8 cellular contexts compared by ENCODE assay signal in genomic region chr17:20009052-20009301, GRCh38. TPM values are rescaled to one million over a fixed set of nuclear protein-coding genes. Genes with fewer than 3 reads are reported as not detected.
A peak's percentile ranks its signal among the peaks of the same experiment; 100 is the strongest.
DNase-seq lines count a peak whose midpoint lies in the region; ATAC-seq and TF ChIP-seq lines count a peak whose summit lies in the region.

No MANE protein-coding gene starts in this region.

- H3K4me1 Mint-ChIP-seq in CD4-positive, CD25-positive, alpha-beta regulatory T cell, result peaks cover 5 to 18% (median 10%) of the 10 kb centered on the region in 4 donors
- peaks cover 6% of the 10 kb centered on the region for H3K4me1 Mint-ChIP-seq in MCF 10A (ENCODE audit: insufficient read depth, unreplicated experiment)

- no peak overlapping the region for H3K4ac ChIP-seq in mesenchymal stem cell (ENCODE audit: low read depth in 1 of 2, low read length in 2 of 2)

- ATAC-seq in CD4-positive, CD25-positive, alpha-beta regulatory T cell (ENCODE audit: low read depth in 2 of 2), result no peak
- ATAC-seq in HG03378 (IDR thresholded peaks at IDR 0.05; ENCODE audit: unreplicated experiment) (peak; percentile 65), GM21390 (IDR thresholded peaks at IDR 0.05; ENCODE audit: unreplicated experiment) (no peak)

- WGBS in mesenchymal stem cell, result 0% methylated on average over 9 of the region's 18 CpGs

- no peaks in the 10 kb centered on the region for H3K9me3 ChIP-seq in CD4-positive, CD25-positive, alpha-beta regulatory T cell (ENCODE audit: control insufficient read depth in 2 of 2, low read length in 2 of 2)
- H3K9me3 ChIP-seq in mesenchymal stem cell (ENCODE audit: control insufficient read depth, low read length), result no peaks in the 10 kb centered on the region
- H3K9me3 ChIP-seq in uterus, result no peaks in the 10 kb centered on the region

- no peak overlapping the region for H3K23ac ChIP-seq in mesenchymal stem cell (ENCODE audit: low read length in 2 of 2)

- H3K9me3 Mint-ChIP-seq in CD4-positive, CD25-positive, alpha-beta regulatory T cell, result peaks cover 0 to 4% (median 0%) of the 10 kb centered on the region in 7 donors
- no peaks in the 10 kb centered on the region for H3K9me3 Mint-ChIP-seq in MCF 10A (ENCODE audit: unreplicated experiment)

- no peak overlapping the region for H3K14ac ChIP-seq in mesenchymal stem cell (ENCODE audit: low read length in 2 of 2)

- peak; percentile 97 for TF ChIP-seq CTCF in MCF 10A (IDR thresholded peaks at IDR 0.05; ENCODE audit: unreplicated experiment)
- TF ChIP-seq CTCF in uterus (IDR thresholded peaks at IDR 0.05), result peak in 1 of 4 experiments; percentile 82

- intact Hi-C loops in MCF 10A (cut with micrococcal nuclease), result loop anchor here (1.0 to 5.0 kb wide), 3 partner anchors 17 to 107 kb away; no protein-coding TSS in a partner anchor
- intact Hi-C loops in uterus (cut with DNase I; ENCODE audit: low total_unique reads), result no loop called here

- H3K36me3 ChIP-seq in CD4-positive, CD25-positive, alpha-beta regulatory T cell (ENCODE audit: control insufficient read depth, insufficient read depth, low read length), result no peaks in the 10 kb centered on the region
- H3K36me3 ChIP-seq in mesenchymal stem cell (ENCODE audit: control insufficient read depth in 1 of 2, insufficient read depth in 2 of 2, low read depth in 1 of 2, low read length in 2 of 2) (no peaks in the 10 kb centered on the region), uterus (no peaks in the 10 kb centered on the region)

- H3K4me3 Mint-ChIP-seq in CD4-positive, CD25-positive, alpha-beta regulatory T cell, result peak overlapping the region; percentile 61 to 92 (median 86)
- peak overlapping the region; percentile 87 for H3K4me3 Mint-ChIP-seq in MCF 10A (ENCODE audit: unreplicated experiment)

- H3K27ac ChIP-seq in CD4-positive, CD25-positive, alpha-beta regulatory T cell (ENCODE audit: insufficient read depth, low read length, poor library complexity, severe bottlenecking), result no peak overlapping the region
- no peak overlapping the region for H3K27ac ChIP-seq in mesenchymal stem cell (ENCODE audit: low read length, poor library complexity, severe bottlenecking)
- H3K27ac ChIP-seq in uterus, result peak overlapping the region; percentile 81 to 87

- no peak overlapping the region for H2BK15ac ChIP-seq in mesenchymal stem cell (ENCODE audit: low read depth, poor library complexity, severe bottlenecking)

- H3K27me3 Mint-ChIP-seq in CD4-positive, CD25-positive, alpha-beta regulatory T cell, result peaks cover 80% of the 10 kb centered on the region
- peaks cover 74% of the 10 kb centered on the region for H3K27me3 Mint-ChIP-seq in MCF 10A (ENCODE audit: insufficient read depth, unreplicated experiment)

- POLR2A ChIA-PET in MCF 10A (lab: Yijun Ruan, JAX), result interaction anchor here (1.3 to 1.6 kb wide), 3 partner anchors 15 to 54 kb away, joined by 4 to 6 read pairs (median 4); no protein-coding TSS in a partner anchor

- H3K4me1 ChIP-seq in CD4-positive, CD25-positive, alpha-beta regulatory T cell (ENCODE audit: control insufficient read depth, insufficient read depth, low read length, poor library complexity, severe bottlenecking), result peaks cover 18% of the 10 kb centered on the region
- H3K4me1 ChIP-seq in mesenchymal stem cell (ENCODE audit: control insufficient read depth, insufficient read depth, low read depth, low read length) (peaks cover 11% of the 10 kb centered on the region), uterus (no peaks in the 10 kb centered on the region)

- no peak overlapping the region for H4K8ac ChIP-seq in mesenchymal stem cell (ENCODE audit: low read length)

- peak overlapping the region; percentile 95 for H3K4me2 ChIP-seq in mesenchymal stem cell (ENCODE audit: low read length, poor library complexity, severe bottlenecking)

- H2BK120ac ChIP-seq in mesenchymal stem cell (ENCODE audit: low read depth, low read length), result no peak overlapping the region

- peak overlapping the region in 1 of 3 donors; percentile 49 for H3K27ac Mint-ChIP-seq in CD4-positive, CD25-positive, alpha-beta regulatory T cell
- no peak overlapping the region for H3K27ac Mint-ChIP-seq in MCF 10A (ENCODE audit: low read depth, unreplicated experiment)

- CTCF ChIA-PET in MCF 10A (lab: Yijun Ruan, JAX), result interaction anchor here (0.6 to 5.3 kb wide), 22 partner anchors 8 to 276 kb away, joined by 3 to 40 read pairs (median 4); no protein-coding TSS in a partner anchor

- peak overlapping the region; percentile 66 for H3K4me3 ChIP-seq in CD4-positive, CD25-positive, alpha-beta regulatory T cell (ENCODE audit: low read depth, low read length)
- H3K4me3 ChIP-seq in mesenchymal stem cell (ENCODE audit: insufficient read depth in 1 of 2, low read depth in 1 of 2, low read length in 2 of 2) (peak overlapping the region; percentile 52 to 90), uterus (peak overlapping the region; percentile 51 to 81)

- H2AFZ ChIP-seq in mesenchymal stem cell (ENCODE audit: low read depth, low read length), result peak overlapping the region; percentile 73

- H3K9ac ChIP-seq in mesenchymal stem cell (ENCODE audit: low read length), result peak overlapping the region; percentile 79

- H2BK12ac ChIP-seq in mesenchymal stem cell (ENCODE audit: low read length in 2 of 2), result no peak overlapping the region

- no peak overlapping the region for H2AK5ac ChIP-seq in mesenchymal stem cell (ENCODE audit: low read length, severe bottlenecking)

- H2BK5ac ChIP-seq in mesenchymal stem cell (ENCODE audit: low read depth, low read length, poor library complexity, severe bottlenecking), result no peak overlapping the region

- no peaks in the 10 kb centered on the region for H3K79me1 ChIP-seq in mesenchymal stem cell (replicated peaks; ENCODE audit: low read length, poor library complexity, severe bottlenecking)

- no peak overlapping the region for H4K91ac ChIP-seq in mesenchymal stem cell (ENCODE audit: low read length)

- BruUV-seq in MCF 10A (replicated peaks; lab: Mats Ljungman, UMichigan), result no TSS peak

- no peak overlapping the region for H3K18ac ChIP-seq in mesenchymal stem cell (ENCODE audit: low read depth in 1 of 2, low read length in 2 of 2)

- TF ChIP-seq POLR2A in uterus (IDR thresholded peaks at IDR 0.05), result no peak

- no peaks in the 10 kb centered on the region for H3K36me3 Mint-ChIP-seq in CD4-positive, CD25-positive, alpha-beta regulatory T cell
- H3K36me3 Mint-ChIP-seq in MCF 10A (ENCODE audit: insufficient read depth, unreplicated experiment), result no peaks in the 10 kb centered on the region

- DNase-seq in CD4-positive, CD25-positive, alpha-beta regulatory T cell, result no peak
- peak; percentile 73 for DNase-seq in MCF 10A (ENCODE audit: unreplicated experiment)
- no peak for DNase-seq in mesenchymal stem cell
- no peak for DNase-seq in uterus
- DNase-seq in NCI-H1417 (lab: John Stamatoyannopoulos, UW), result no peak
- DNase-seq in NCI-H146 treated with DMSO at 0.1 percent for 48 hours (lab: John Stamatoyannopoulos, UW; ENCODE audit: unreplicated experiment), result no peak

- peaks cover 38% of the 10 kb centered on the region for H3K27me3 ChIP-seq in CD4-positive, CD25-positive, alpha-beta regulatory T cell (ENCODE audit: control insufficient read depth, insufficient read depth, low read length)
- peaks cover 15% of the 10 kb centered on the region in 2 experiments for H3K27me3 ChIP-seq in mesenchymal stem cell (ENCODE audit: control insufficient read depth in 1 of 2, insufficient read depth in 1 of 2, low read length in 2 of 2)
- H3K27me3 ChIP-seq in uterus, result no peaks in the 10 kb centered on the region

RNA-seq across cellular contexts. Expression of gene SPECC1, which starts 0.2 kb away (rescaled TPM):
- 6.5 TPM for total RNA-seq in CD4-positive, CD25-positive, alpha-beta regulatory T cell
- polyA plus RNA-seq in CD4-positive, CD25-positive, alpha-beta regulatory T cell, result 1 to 10 TPM in 3 of 4 donors, under 1 TPM in 1; 0.62 to 1.3 (median 1.2) TPM
- total RNA-seq in MCF 10A (2022), result 48.7 and 55.3 TPM in 2 replicates
- polyA plus RNA-seq in mesenchymal stem cell (2013, experiment 1 of 2), result 34.2 TPM
- polyA plus RNA-seq in mesenchymal stem cell (2013, experiment 2 of 2), result 31.5 TPM
- total RNA-seq in uterus, result 10 to 100 TPM; 22.6 to 63.0 (median 44.0) TPM

RNA-seq across cellular contexts. Expression of gene AKAP10, which starts 31.3 kb away (rescaled TPM):
- total RNA-seq in CD4-positive, CD25-positive, alpha-beta regulatory T cell, result 46.2 TPM
- polyA plus RNA-seq in CD4-positive, CD25-positive, alpha-beta regulatory T cell, result 10 to 100 TPM; 17.7 to 22.0 (median 18.4) TPM
- 33.7 and 34.1 TPM in 2 replicates for total RNA-seq in MCF 10A (2022)
- polyA plus RNA-seq in mesenchymal stem cell (2013, experiment 1 of 2), result 11.9 TPM
- polyA plus RNA-seq in mesenchymal stem cell (2013, experiment 2 of 2), result 12.0 TPM
- total RNA-seq in uterus, result 10 to 100 TPM; 17.7 to 56.9 (median 33.2) TPM

Comparison
In these comparisons a context has a peak if more than half of its experiments do, and no peak if none do; other contexts are left out.
1. H3K27ac ChIP-seq: peak in uterus (2 of 2); none in CD4-positive, CD25-positive, alpha-beta regulatory T cell (single experiment) and mesenchymal stem cell (single experiment).
2. Peak in every context shown above with its lines, with median percentiles within 50 percentile points of each other: H3K4me3 ChIP-seq.